ENCODE assay signal across 12 cellular contexts in the genomic region with DNA sequence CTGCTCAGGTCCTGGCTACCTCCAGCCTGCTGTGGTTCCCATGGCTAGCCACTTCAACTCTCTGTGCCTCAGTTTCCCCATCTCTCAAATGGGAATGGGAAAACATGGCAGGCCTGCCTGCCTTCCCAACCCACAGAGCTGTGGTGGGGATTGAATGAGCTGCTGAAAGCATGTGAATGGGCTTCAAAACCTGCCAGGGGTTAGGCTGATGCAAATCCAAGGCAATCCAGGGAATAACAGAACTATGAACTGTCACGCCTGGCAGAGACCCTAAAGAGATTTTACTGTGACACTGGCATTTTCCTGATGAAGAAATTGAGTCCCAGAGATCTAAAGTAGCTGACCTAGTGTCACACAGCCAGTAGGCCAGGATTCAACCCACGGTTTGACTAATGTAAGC. TPM values are rescaled to one million over a fixed set of nuclear protein-coding genes. Genes with fewer than 3 reads are reported as not detected.
DNase-seq lines count a peak whose midpoint lies in the region; ATAC-seq and TF ChIP-seq lines count a peak whose summit lies in the region.
"Had no signal": no experiment of that assay in that cellular context is flagged by ENCODE, and none has a peak within 500 bp of the region (broad histone marks: within the 10 kb centered on the region; RNA-seq: fewer than 3 reads in every experiment).

No MANE protein-coding gene starts in this region.

- ATAC-seq in GM18873 (IDR thresholded peaks at IDR 0.05; ENCODE audit: low FRiP score, unreplicated experiment), result no peak

- no peaks in the 10 kb centered on the region for H3K36me3 Mint-ChIP-seq in activated naive CD4-positive, alpha-beta T cell treated with anti-CD3 and anti-CD28 coated beads, Interleukin-2, amount 50 U/mL, for 24 hours
- H3K36me3 Mint-ChIP-seq in chondrocyte (ENCODE audit: low read depth), result no peaks in the 10 kb centered on the region

- no peak for TF ChIP-seq CTCF in chondrocyte (IDR thresholded peaks at IDR 0.05)

- no peaks in the 10 kb centered on the region for H3K9me3 ChIP-seq in KOPT-K1 (ENCODE audit: insufficient read depth, low read length, poor library complexity, severe bottlenecking)

- no peak overlapping the region for H3K4me3 Mint-ChIP-seq in activated naive CD4-positive, alpha-beta T cell treated with anti-CD3 and anti-CD28 coated beads, Interleukin-2, amount 50 U/mL, for 24 hours
- H3K4me3 Mint-ChIP-seq in chondrocyte (ENCODE audit: unreplicated experiment), result no peak overlapping the region

- no peaks in the 10 kb centered on the region for H3K27me3 Mint-ChIP-seq in activated naive CD4-positive, alpha-beta T cell treated with anti-CD3 and anti-CD28 coated beads, Interleukin-2, amount 50 U/mL, for 24 hours
- H3K27me3 Mint-ChIP-seq in chondrocyte (ENCODE audit: low read depth), result peaks cover 1% of the 10 kb centered on the region

- H3K36me3 ChIP-seq in KOPT-K1 (ENCODE audit: insufficient read depth, low read length), result no peaks in the 10 kb centered on the region

- no peaks in the 10 kb centered on the region for H3K9me3 Mint-ChIP-seq in activated naive CD4-positive, alpha-beta T cell treated with anti-CD3 and anti-CD28 coated beads, Interleukin-2, amount 50 U/mL, for 24 hours
- peaks cover 3% of the 10 kb centered on the region for H3K9me3 Mint-ChIP-seq in chondrocyte (ENCODE audit: low read depth)

- H3K4me1 Mint-ChIP-seq in activated naive CD4-positive, alpha-beta T cell treated with anti-CD3 and anti-CD28 coated beads, Interleukin-2, amount 50 U/mL, for 24 hours, result peaks cover 79% of the 10 kb centered on the region
- peaks cover 6% of the 10 kb centered on the region for H3K4me1 Mint-ChIP-seq in chondrocyte (ENCODE audit: low read depth)

- H3K27ac Mint-ChIP-seq in activated naive CD4-positive, alpha-beta T cell treated with anti-CD3 and anti-CD28 coated beads, Interleukin-2, amount 50 U/mL, for 24 hours, result peak overlapping the region; percentile 46
- no peak overlapping the region for H3K27ac Mint-ChIP-seq in chondrocyte (ENCODE audit: unreplicated experiment)

- DNase-seq in activated naive CD4-positive, alpha-beta T cell treated with anti-CD3 and anti-CD28 coated beads, Interleukin-2, amount 50 U/mL, for 16 hours, result no peak
- DNase-seq in chondrocyte (ENCODE audit: low spot score) (peak; percentile 10), NK-92 (lab: John Stamatoyannopoulos, UW; ENCODE audit: unreplicated experiment) (no peak), nucleus accumbens (lab: John Stamatoyannopoulos, UW) (no peak)
- DNase-seq: GM23248, NCI-H1048, NCI-H345, NCI-H774 had no signal

- peak overlapping the region; percentile 95 for H3K27ac ChIP-seq in KOPT-K1 (ENCODE audit: low read depth, low read length, poor library complexity, severe bottlenecking)
- H3K27ac ChIP-seq: GM23248 had no signal

RNA-seq across cellular contexts. Expression of a gene that starts 29.9 kb away (rescaled TPM):
- total RNA-seq in chondrocyte, result 0.53 to 1.2 TPM (median 0.55 TPM) in 3 replicates
- total RNA-seq: HT1080 had no signal
